In genomic region chr6:168099201-168100010, GRCh38 we compare ENCODE assay signal across 36 cellular contexts. TPM values are rescaled to one million over a fixed set of nuclear protein-coding genes. Genes with fewer than 3 reads are reported as not detected.
DNase-seq lines count a peak whose midpoint lies in the region; ATAC-seq and TF ChIP-seq lines count a peak whose summit lies in the region.
"Had no signal": no experiment of that assay in that cellular context is flagged by ENCODE, and none has a peak within 500 bp of the region (broad histone marks: within the 10 kb centered on the region; RNA-seq: fewer than 3 reads in every experiment).

No MANE protein-coding gene starts in this region.

- H3K27ac Mint-ChIP-seq in GM23338 = no peak overlapping the region
- no peak overlapping the region for H3K27ac Mint-ChIP-seq in WTC11
- H3K27ac Mint-ChIP-seq: activated CD4-positive, alpha-beta T cell treated with anti-CD3 and anti-CD28 coated beads, Interleukin-2, amount 10 ng/mL, durations not matched to agents 7 days and 5 days; activated naive CD8-positive, alpha-beta T cell had no signal

- H3K9me2 ChIP-seq in GM23338 (ENCODE audit: insufficient read depth) = no peaks in the 10 kb centered on the region

- no peaks in the 10 kb centered on the region for H3K36me3 ChIP-seq in GM23338 (ENCODE audit: insufficient read depth)
- H3K36me3 ChIP-seq in osteoblast (ENCODE audit: insufficient read depth, low read length) = no peaks in the 10 kb centered on the region
- H3K36me3 ChIP-seq: ascending aorta; BLaER1 treated with 17β-estradiol and CSF1 and Interleukin-3, amounts not matched to agents 10 nM and 100 nM; cardiac muscle cell; esophagus muscularis mucosa; HAP-1; suprapubic skin; WERI-Rb-1 had no signal

- H4K20me1 ChIP-seq in GM23338 (replicated peaks; ENCODE audit: insufficient read depth) = no peaks in the 10 kb centered on the region
- H4K20me1 ChIP-seq in osteoblast (ENCODE audit: insufficient read depth, low read length) = no peaks in the 10 kb centered on the region
- H4K20me1 ChIP-seq: BLaER1 treated with 17β-estradiol and CSF1 and Interleukin-3, amounts not matched to agents 10 nM and 100 nM had no signal

- peaks cover 11% of the 10 kb centered on the region for H3K4me1 ChIP-seq in GM23338 (ENCODE audit: insufficient read depth)
- no peaks in the 10 kb centered on the region for H3K4me1 ChIP-seq in osteoblast (ENCODE audit: insufficient read depth, low read length)
- H3K4me1 ChIP-seq: ascending aorta, HAP-1 had no signal

- H3F3A ChIP-seq in GM23338 (replicated peaks; ENCODE audit: low read depth) = no peaks in the 10 kb centered on the region

- no peaks in the 10 kb centered on the region for H3K9me3 ChIP-seq in osteoblast (ENCODE audit: low read depth, low read length)
- H3K9me3 ChIP-seq: ascending aorta; BLaER1 treated with 17β-estradiol and CSF1 and Interleukin-3, amounts not matched to agents 10 nM and 100 nM; esophagus muscularis mucosa; HAP-1; suprapubic skin had no signal

- CTCF ChIA-PET in WTC11 (lab: Charles Lee) = interaction anchor here (0.7 to 2.5 kb wide), 6 partner anchors 11 to 64 kb away, joined by 4 to 20 read pairs (median 6); no protein-coding TSS in a partner anchor

- POLR2A ChIA-PET in WTC11 (lab: Charles Lee) = no interaction called here

- H3K4me1 Mint-ChIP-seq in GM23338 (peaks cover 52% of the 10 kb centered on the region), WTC11 (peaks cover 41% of the 10 kb centered on the region)
- H3K4me1 Mint-ChIP-seq: activated CD4-positive, alpha-beta T cell treated with anti-CD3 and anti-CD28 coated beads, Interleukin-2, amount 10 ng/mL, durations not matched to agents 7 days and 5 days had no signal

- H3K4me2 ChIP-seq in GM23338 (0 out of 2 replicates have a peak overlapping the region, but pooled peaks have one; percentile 32), osteoblast (ENCODE audit: insufficient read depth, low read length) (no peak overlapping the region)

- H3K27me3 Mint-ChIP-seq in GM23338 (ENCODE audit: insufficient read depth, low read depth, poor library complexity) = peaks cover 36% of the 10 kb centered on the region
- H3K27me3 Mint-ChIP-seq in WTC11 (ENCODE audit: low read depth) = peaks cover 33% of the 10 kb centered on the region

- no peak overlapping the region for H2AFZ ChIP-seq in GM23338
- H2AFZ ChIP-seq in osteoblast (ENCODE audit: low read length) = no peak overlapping the region

- ATAC-seq in GM23338 = peak; percentile 31
- peak; percentile 67 for ATAC-seq in WTC11
- ATAC-seq: PC-3 had no signal

- H3K4me3 ChIP-seq in GM23338 = no peak overlapping the region
- no peak overlapping the region for H3K4me3 ChIP-seq in osteoblast (ENCODE audit: insufficient read depth, low read length)
- H3K4me3 ChIP-seq: ascending aorta; BLaER1 treated with 17β-estradiol and CSF1 and Interleukin-3, amounts not matched to agents 10 nM and 100 nM; cardiac muscle cell; esophagus muscularis mucosa; HAP-1; skin epidermis; suprapubic skin had no signal

- H3K36me3 Mint-ChIP-seq in GM23338 (ENCODE audit: low read depth) (no peaks in the 10 kb centered on the region), WTC11 (no peaks in the 10 kb centered on the region)
- H3K36me3 Mint-ChIP-seq: activated naive CD8-positive, alpha-beta T cell had no signal

- H3K27me3 ChIP-seq in GM23338 (ENCODE audit: insufficient read depth) (peaks cover 34% of the 10 kb centered on the region), osteoblast (ENCODE audit: insufficient read depth, low read length) (peaks cover 12% of the 10 kb centered on the region)

- H3K27ac ChIP-seq in GM23338 (ENCODE audit: low read depth) (no peak overlapping the region), osteoblast (ENCODE audit: low read depth, low read length) (no peak overlapping the region)
- H3K27ac ChIP-seq: ascending aorta; BLaER1 treated with 17β-estradiol and CSF1 and Interleukin-3, amounts not matched to agents 10 nM and 100 nM; cardiac muscle cell; esophagus muscularis mucosa; skin epidermis; suprapubic skin; WERI-Rb-1 had no signal

- peak; percentile 51 for DNase-seq in GM23338 (ENCODE audit: low spot score)
- DNase-seq in WTC11 (ENCODE audit: low spot score) = peak; percentile 57
- DNase-seq in islet precursor cell = peak; percentile 77
- DNase-seq in osteoblast (ENCODE audit: insufficient read length, low spot score, missing footprints) = peak; percentile 81
- no peak for DNase-seq in COR-L47 (lab: John Stamatoyannopoulos, UW)
- no peak for DNase-seq in dermis blood vessel endothelial cell
- no peak for DNase-seq in amniotic stem cell (lab: John Stamatoyannopoulos, UW)
- no peak for DNase-seq in activated CD4-positive, alpha-beta T cell treated with anti-CD3 and anti-CD28 coated beads for 1 hour
- DNase-seq: activated CD4-positive, alpha-beta T cell treated with anti-CD3 and anti-CD28 coated beads, Interleukin-2, amount 10 ng/mL, durations not matched to agents 7 days and 5 days; cortex of kidney; DMS53; foreskin fibroblast; head of caudate nucleus; Karpas-422; kidney glomerular epithelial cell; mammary epithelial cell; NCI-H1417 treated with DMSO at 0.1 percent for 48 hours; NCI-H2029 treated with DMSO at 0.1 percent for 48 hours; NCI-H2227 treated with DMSO at 0.1 percent for 48 hours; NCI-H526; NK-92 treated with Interleukin-12 subunit alpha and Interleukin-12 subunit beta, amount 100 ng/mL, for 24 hours; PC-3; SHP77 treated with DMSO at 0.1 percent for 48 hours; stimulated activated naive CD4-positive, alpha-beta T cell treated with Interleukin-2 at 50 U/mL for 16 hours; WERI-Rb-1 had no signal

- H3K4me3 Mint-ChIP-seq in GM23338 (no peak overlapping the region), WTC11 (no peak overlapping the region)
- H3K4me3 Mint-ChIP-seq: activated CD4-positive, alpha-beta T cell treated with anti-CD3 and anti-CD28 coated beads, Interleukin-2, amount 10 ng/mL, durations not matched to agents 7 days and 5 days; activated naive CD8-positive, alpha-beta T cell had no signal

- TF ChIP-seq CTCF in GM23338 (conservative IDR thresholded peaks at IDR 0.05; ENCODE audit: low read depth in 2 of 2) = no peak
- no peak for TF ChIP-seq CTCF in WTC11 (IDR thresholded peaks at IDR 0.05)
- no peak for TF ChIP-seq CTCF in osteoblast (IDR thresholded peaks at IDR 0.05; ENCODE audit: extremely low read depth, low read depth, low read length)

- H3K79me2 ChIP-seq in GM23338 (replicated peaks; ENCODE audit: insufficient read depth) (no peaks in the 10 kb centered on the region), osteoblast (ENCODE audit: insufficient read depth, low read length) (no peaks in the 10 kb centered on the region)

- H3K9me3 Mint-ChIP-seq in GM23338 (no peaks in the 10 kb centered on the region), WTC11 (no peaks in the 10 kb centered on the region)
- H3K9me3 Mint-ChIP-seq: activated CD4-positive, alpha-beta T cell treated with anti-CD3 and anti-CD28 coated beads, Interleukin-2, amount 10 ng/mL, durations not matched to agents 7 days and 5 days had no signal

TF ChIP-seq in GM23338, 12 proteins besides CTCF, POLR2A, EP300 and RAD21 (continues in another document):
- TF ChIP-seq EZH2 (IDR thresholded peaks at IDR 0.05; ENCODE audit: low read depth, unreplicated experiment) (no peak), NANOG (IDR thresholded peaks at IDR 0.05; ENCODE audit: borderline replicate concordance) (no peak), ZNF114 (CRISPR knock-in tag; IDR thresholded peaks at IDR 0.05) (no peak), EZH2phosphoT487 (IDR thresholded peaks at IDR 0.05; ENCODE audit: unreplicated experiment) (no peak)

TF ChIP-seq in WTC11, 78 proteins besides CTCF, POLR2A, EP300 and RAD21:
- TF ChIP-seq TP53 (CRISPR knock-in tag; IDR thresholded peaks at IDR 0.05) = no peak
- TF ChIP-seq ETV6 (CRISPR knock-in tag; IDR thresholded peaks at IDR 0.05) = no peak

RNA-seq across cellular contexts. Expression of gene FRMD1, which starts 20.4 kb away (rescaled TPM):
- total RNA-seq in GM23338 (2014; rRNA removed; shearing (Covaris generic)) = 1.0 TPM in 2 replicates
- polyA plus RNA-seq in GM23338 (2016; fragmentation: Nextera tagmentation; extraction: Ambion mirVana) = 2.0 and 2.1 TPM in 2 replicates
- total RNA-seq in WTC11 (2021) (0.57 to 0.98 TPM (median 0.69 TPM) in 3 replicates), osteoblast (under 0.01 TPM in 2 replicates), dermis blood vessel endothelial cell (not detected in 2 replicates)
- total RNA-seq: activated CD4-positive, alpha-beta T cell treated with anti-CD3 and anti-CD28 coated beads, Interleukin-2, amount 10 ng/mL, durations not matched to agents 7 days and 5 days; activated CD8-positive, alpha-beta memory T cell treated with anti-CD3 and anti-CD28 coated beads for 36 hours; ascending aorta; G401; mammary epithelial cell; PC-3 had no signal
- polyA plus RNA-seq: AG04450, cardiac muscle cell had no signal

Comparison
In these comparisons a context has a peak if more than half of its experiments do, and no peak if none do; other contexts are left out.
1. DNase-seq: peak in GM23338 (single experiment), WTC11 (single experiment), islet precursor cell (single experiment) and osteoblast (single experiment); none in COR-L47 (single experiment), dermis blood vessel endothelial cell (single experiment), amniotic stem cell (single experiment) and activated CD4-positive, alpha-beta T cell treated with anti-CD3 and anti-CD28 coated beads for 1 hour (single experiment).